Comparison of ENCODE assay signal across 1 cellular context in the genomic region with DNA sequence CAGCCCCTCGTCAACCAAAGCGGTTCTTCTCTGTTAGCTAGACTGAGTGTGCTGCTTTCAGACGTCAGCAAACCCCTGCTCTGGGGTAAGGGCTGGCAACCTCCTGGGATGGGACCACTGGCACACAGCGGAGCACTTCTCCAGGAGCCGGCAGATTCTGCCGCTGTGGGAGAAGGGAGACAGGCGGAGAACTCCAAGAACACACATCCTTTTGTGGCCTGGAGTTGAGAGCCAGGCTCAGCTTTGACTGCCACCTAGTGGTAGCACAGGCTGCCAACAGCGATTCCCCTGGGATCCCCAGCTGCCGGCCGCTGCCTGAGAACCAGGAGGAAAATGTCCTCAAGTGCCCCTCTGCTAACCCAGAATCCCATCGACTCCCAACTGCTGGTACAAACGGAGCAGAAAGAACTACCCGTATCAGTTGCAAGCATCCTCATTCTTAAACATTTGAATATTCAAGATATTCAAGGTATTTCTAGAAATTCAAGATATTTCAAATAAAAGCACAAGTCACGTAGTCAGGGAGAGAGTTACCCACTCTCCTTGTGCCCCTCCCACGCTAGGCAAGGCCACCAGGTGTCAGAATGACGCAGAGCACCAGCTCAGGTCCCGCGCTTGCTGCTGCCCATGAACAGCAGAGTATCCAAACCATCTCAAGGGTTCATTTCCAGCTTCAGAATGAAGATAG.
TF ChIP-seq lines count a peak whose summit lies in the region.

No MANE protein-coding gene starts in this region.

TF ChIP-seq in HepG2, 621 proteins besides CTCF, POLR2A, EP300 and RAD21 (continued from another document and continues in another):
- TF ChIP-seq ZNF652 (CRISPR knock-in tag; IDR thresholded peaks at IDR 0.05; ENCODE audit: borderline replicate concordance, low read depth): no peak
- no peak for TF ChIP-seq PTBP1 (IDR thresholded peaks at IDR 0.05; ENCODE audit: low read depth, low read length, poor library complexity, severe bottlenecking)
- no peak for TF ChIP-seq ZBTB3 (CRISPR knock-in tag; IDR thresholded peaks at IDR 0.05; ENCODE audit: borderline replicate concordance, low read depth)
- TF ChIP-seq ZNF30 (CRISPR knock-in tag; IDR thresholded peaks at IDR 0.05): no peak
- TF ChIP-seq ZNF138 (CRISPR knock-in tag; IDR thresholded peaks at IDR 0.05; ENCODE audit: low read depth): no peak
- no peak for TF ChIP-seq RFX3 (CRISPR knock-in tag; IDR thresholded peaks at IDR 0.05)
- peak; percentile 24 for TF ChIP-seq MAX (IDR thresholded peaks at IDR 0.05)
- no peak for TF ChIP-seq MBNL3 (CRISPR knock-in tag; conservative IDR thresholded peaks at IDR 0.05)
- TF ChIP-seq ZGPAT (CRISPR knock-in tag; IDR thresholded peaks at IDR 0.05): no peak; the same call in 1 of the 2 replicates
- TF ChIP-seq KAT8 (CRISPR knock-in tag; IDR thresholded peaks at IDR 0.05): no peak
- no peak for TF ChIP-seq TBP (CRISPR knock-in tag; IDR thresholded peaks at IDR 0.05)
- TF ChIP-seq HNRNPUL1 (IDR thresholded peaks at IDR 0.05; ENCODE audit: low read depth, low read length): no peak
- TF ChIP-seq ZHX1 (CRISPR knock-in tag; IDR thresholded peaks at IDR 0.05; ENCODE audit: low read depth): no peak
- no peak for TF ChIP-seq RELA (CRISPR knock-in tag; IDR thresholded peaks at IDR 0.05)
- TF ChIP-seq, protein P1, sequence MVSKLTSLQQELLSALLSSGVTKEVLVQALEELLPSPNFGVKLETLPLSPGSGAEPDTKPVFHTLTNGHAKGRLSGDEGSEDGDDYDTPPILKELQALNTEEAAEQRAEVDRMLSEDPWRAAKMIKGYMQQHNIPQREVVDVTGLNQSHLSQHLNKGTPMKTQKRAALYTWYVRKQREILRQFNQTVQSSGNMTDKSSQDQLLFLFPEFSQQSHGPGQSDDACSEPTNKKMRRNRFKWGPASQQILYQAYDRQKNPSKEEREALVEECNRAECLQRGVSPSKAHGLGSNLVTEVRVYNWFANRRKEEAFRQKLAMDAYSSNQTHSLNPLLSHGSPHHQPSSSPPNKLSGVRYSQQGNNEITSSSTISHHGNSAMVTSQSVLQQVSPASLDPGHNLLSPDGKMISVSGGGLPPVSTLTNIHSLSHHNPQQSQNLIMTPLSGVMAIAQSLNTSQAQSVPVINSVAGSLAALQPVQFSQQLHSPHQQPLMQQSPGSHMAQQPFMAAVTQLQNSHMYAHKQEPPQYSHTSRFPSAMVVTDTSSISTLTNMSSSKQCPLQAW (CRISPR knock-in tag; IDR thresholded peaks at IDR 0.05): no peak
- TF ChIP-seq ZFP41 (CRISPR knock-in tag; IDR thresholded peaks at IDR 0.05; ENCODE audit: borderline replicate concordance): no peak
- no peak for TF ChIP-seq NFE2L1 (CRISPR knock-in tag; IDR thresholded peaks at IDR 0.05; ENCODE audit: borderline replicate concordance)
- TF ChIP-seq, protein P2, sequence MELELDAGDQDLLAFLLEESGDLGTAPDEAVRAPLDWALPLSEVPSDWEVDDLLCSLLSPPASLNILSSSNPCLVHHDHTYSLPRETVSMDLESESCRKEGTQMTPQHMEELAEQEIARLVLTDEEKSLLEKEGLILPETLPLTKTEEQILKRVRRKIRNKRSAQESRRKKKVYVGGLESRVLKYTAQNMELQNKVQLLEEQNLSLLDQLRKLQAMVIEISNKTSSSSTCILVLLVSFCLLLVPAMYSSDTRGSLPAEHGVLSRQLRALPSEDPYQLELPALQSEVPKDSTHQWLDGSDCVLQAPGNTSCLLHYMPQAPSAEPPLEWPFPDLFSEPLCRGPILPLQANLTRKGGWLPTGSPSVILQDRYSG (CRISPR knock-in tag; IDR thresholded peaks at IDR 0.05): 0 out of 2 replicates have a peak, but pooled peaks have one; percentile 48
- TF ChIP-seq ZNF646 (CRISPR knock-in tag; IDR thresholded peaks at IDR 0.05): no peak
- TF ChIP-seq, protein P3, sequence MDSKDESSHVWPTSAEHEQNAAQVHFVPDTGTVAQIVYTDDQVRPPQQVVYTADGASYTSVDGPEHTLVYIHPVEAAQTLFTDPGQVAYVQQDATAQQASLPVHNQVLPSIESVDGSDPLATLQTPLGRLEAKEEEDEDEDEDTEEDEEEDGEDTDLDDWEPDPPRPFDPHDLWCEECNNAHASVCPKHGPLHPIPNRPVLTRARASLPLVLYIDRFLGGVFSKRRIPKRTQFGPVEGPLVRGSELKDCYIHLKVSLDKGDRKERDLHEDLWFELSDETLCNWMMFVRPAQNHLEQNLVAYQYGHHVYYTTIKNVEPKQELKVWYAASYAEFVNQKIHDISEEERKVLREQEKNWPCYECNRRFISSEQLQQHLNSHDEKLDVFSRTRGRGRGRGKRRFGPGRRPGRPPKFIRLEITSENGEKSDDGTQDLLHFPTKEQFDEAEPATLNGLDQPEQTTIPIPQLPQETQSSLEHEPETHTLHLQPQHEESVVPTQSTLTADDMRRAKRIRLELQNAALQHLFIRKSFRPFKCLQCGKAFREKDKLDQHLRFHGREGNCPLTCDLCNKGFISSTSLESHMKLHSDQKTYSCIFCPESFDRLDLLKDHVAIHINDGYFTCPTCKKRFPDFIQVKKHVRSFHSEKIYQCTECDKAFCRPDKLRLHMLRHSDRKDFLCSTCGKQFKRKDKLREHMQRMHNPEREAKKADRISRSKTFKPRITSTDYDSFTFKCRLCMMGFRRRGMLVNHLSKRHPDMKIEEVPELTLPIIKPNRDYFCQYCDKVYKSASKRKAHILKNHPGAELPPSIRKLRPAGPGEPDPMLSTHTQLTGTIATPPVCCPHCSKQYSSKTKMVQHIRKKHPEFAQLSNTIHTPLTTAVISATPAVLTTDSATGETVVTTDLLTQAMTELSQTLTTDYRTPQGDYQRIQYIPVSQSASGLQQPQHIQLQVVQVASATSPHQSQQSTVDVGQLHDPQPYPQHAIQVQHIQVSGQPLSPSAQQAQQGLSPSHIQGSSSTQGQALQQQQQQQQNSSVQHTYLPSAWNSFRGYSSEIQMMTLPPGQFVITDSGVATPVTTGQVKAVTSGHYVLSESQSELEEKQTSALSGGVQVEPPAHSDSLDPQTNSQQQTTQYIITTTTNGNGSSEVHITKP (CRISPR knock-in tag; IDR thresholded peaks at IDR 0.05; ENCODE audit: low read depth): no peak
- TF ChIP-seq ZUFSP (CRISPR knock-in tag; IDR thresholded peaks at IDR 0.05; ENCODE audit: borderline replicate concordance): no peak
- no peak for TF ChIP-seq THYN1 (CRISPR knock-in tag; IDR thresholded peaks at IDR 0.05; ENCODE audit: borderline replicate concordance, low read depth)
- TF ChIP-seq, protein P4, sequence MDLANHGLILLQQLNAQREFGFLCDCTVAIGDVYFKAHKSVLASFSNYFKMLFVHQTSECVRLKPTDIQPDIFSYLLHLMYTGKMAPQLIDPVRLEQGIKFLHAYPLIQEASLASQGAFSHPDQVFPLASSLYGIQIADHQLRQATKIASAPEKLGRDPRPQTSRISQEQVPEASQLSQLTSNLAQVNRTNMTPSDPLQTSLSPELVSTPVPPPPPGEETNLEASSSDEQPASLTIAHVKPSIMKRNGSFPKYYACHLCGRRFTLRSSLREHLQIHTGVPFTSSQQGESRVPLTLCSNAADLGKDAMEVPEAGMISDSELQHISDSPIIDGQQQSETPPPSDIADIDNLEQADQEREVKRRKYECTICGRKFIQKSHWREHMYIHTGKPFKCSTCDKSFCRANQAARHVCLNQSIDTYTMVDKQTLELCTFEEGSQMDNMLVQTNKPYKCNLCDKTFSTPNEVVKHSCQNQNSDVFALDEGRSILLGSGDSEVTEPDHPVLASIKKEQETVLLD (CRISPR knock-in tag; IDR thresholded peaks at IDR 0.05; ENCODE audit: low read depth): no peak
- no peak for TF ChIP-seq PLRG1 (conservative IDR thresholded peaks at IDR 0.05)
- TF ChIP-seq ZSCAN20 (CRISPR knock-in tag; IDR thresholded peaks at IDR 0.05; ENCODE audit: borderline replicate concordance): 0 out of 2 replicates have a peak, but pooled peaks have one; percentile 58
- no peak for TF ChIP-seq HNRNPK (IDR thresholded peaks at IDR 0.05; ENCODE audit: low read depth, low read length, poor library complexity, severe bottlenecking)
- no peak for TF ChIP-seq ISX (CRISPR knock-in tag; conservative IDR thresholded peaks at IDR 0.05)
- TF ChIP-seq JDP2 (CRISPR knock-in tag; IDR thresholded peaks at IDR 0.05; ENCODE audit: borderline replicate concordance): no peak
- TF ChIP-seq KLF12 (CRISPR knock-in tag; IDR thresholded peaks at IDR 0.05; ENCODE audit: borderline replicate concordance): no peak
